In genomic region chr7:78095549-78095948, GRCh38 we compare ENCODE assay signal across 1 cellular context.
TF ChIP-seq lines count a peak whose summit lies in the region.

No MANE protein-coding gene starts in this region.

TF ChIP-seq in GM23338, 12 proteins besides CTCF, POLR2A, EP300 and RAD21 (continued from another document):
- no peak for TF ChIP-seq ZNF462 (CRISPR knock-in tag; IDR thresholded peaks at IDR 0.05)
- TF ChIP-seq REST (IDR thresholded peaks at IDR 0.05; ENCODE audit: unreplicated experiment): no peak
- TF ChIP-seq STAT1 (IDR thresholded peaks at IDR 0.05; ENCODE audit: unreplicated experiment): no peak
- TF ChIP-seq EZH2 (IDR thresholded peaks at IDR 0.05; ENCODE audit: low read depth, unreplicated experiment): no peak
- TF ChIP-seq POLR2AphosphoS5 (IDR thresholded peaks at IDR 0.05; ENCODE audit: low read depth): no peak
- TF ChIP-seq ZNF331 (CRISPR knock-in tag; IDR thresholded peaks at IDR 0.05; ENCODE audit: low read depth): no peak
- no peak for TF ChIP-seq ZNF114 (CRISPR knock-in tag; IDR thresholded peaks at IDR 0.05)
- TF ChIP-seq EZH2phosphoT487 (IDR thresholded peaks at IDR 0.05; ENCODE audit: unreplicated experiment): no peak
- no peak for TF ChIP-seq ETS1 (IDR thresholded peaks at IDR 0.05)
- TF ChIP-seq JUNB (IDR thresholded peaks at IDR 0.05; ENCODE audit: unreplicated experiment): no peak
- no peak for TF ChIP-seq CREB1 (CRISPR knock-in tag; IDR thresholded peaks at IDR 0.05; ENCODE audit: low read depth)
